36 cellular contexts compared by ENCODE assay signal in the genomic region with DNA sequence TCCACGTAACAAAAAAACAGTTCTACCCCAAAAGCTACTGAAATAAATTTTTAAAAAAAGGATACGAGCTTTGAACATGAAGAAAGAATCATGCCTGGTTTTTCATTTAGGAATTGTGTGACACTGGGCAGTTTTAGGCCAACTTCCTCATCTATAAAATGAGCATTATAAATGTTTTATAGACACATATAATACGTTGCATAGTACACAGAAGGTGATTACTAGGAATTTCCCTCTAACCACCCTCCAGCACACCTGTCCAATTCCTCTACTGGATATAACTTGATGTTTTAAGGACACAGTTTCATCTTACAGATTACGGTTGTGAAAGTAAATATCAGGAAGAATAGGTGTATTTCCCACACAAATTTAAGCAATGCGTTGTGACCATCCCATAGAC.
"Had no signal": no experiment of that assay in that cellular context is flagged by ENCODE, and none has a peak within 500 bp of the region (broad histone marks: within the 10 kb centered on the region; RNA-seq: fewer than 3 reads in every experiment).

No MANE protein-coding gene starts in this region.

- DNase-seq: activated B cell treated with CpG ODN at 0.5 μM for 24 hours; activated CD4-positive, alpha-beta memory T cell treated with anti-CD3 and anti-CD28 coated beads, Interleukin-2, amount 10 ng/mL, durations not matched to agents 7 days and 5 days; activated CD4-positive, alpha-beta T cell treated with anti-CD3 and anti-CD28 coated beads for 48 hours; activated CD4-positive, alpha-beta T cell treated with anti-CD3 and anti-CD28 coated beads, Interleukin-2, amount 10 ng/mL, durations not matched to agents 7 days and 5 days; activated CD4-positive, alpha-beta T cell treated with anti-CD3 and anti-CD28 coated beads, Interleukin-2, amount 50 U/mL, for 48 hours; activated CD4-positive, CD25-positive, alpha-beta regulatory T cell treated with anti-CD3 and anti-CD28 coated beads, Interleukin-2, amount 50 U/mL, for 72 hours; activated CD8-positive, alpha-beta memory T cell treated with anti-CD3 and anti-CD28 coated beads for 24 hours; activated CD8-positive, alpha-beta memory T cell treated with anti-CD3 and anti-CD28 coated beads, Interleukin-2, amount 10 ng/mL, durations not matched to agents 7 days and 5 days; activated CD8-positive, alpha-beta memory T cell treated with anti-CD3 and anti-CD28 coated beads, Interleukin-2, amount 50 U/mL, for 48 hours; activated CD8-positive, alpha-beta T cell treated with anti-CD3 and anti-CD28 coated beads, Interleukin-2, amount 10 ng/mL, durations not matched to agents 7 days and 5 days; activated effector memory CD4-positive, alpha-beta T cell treated with Interleukin-2 at 50 U/mL for 16 hours; activated gamma-delta T cell; activated naive CD4-positive, alpha-beta T cell treated with anti-CD3 and anti-CD28 coated beads, Interleukin-2, amount 10 ng/mL, durations not matched to agents 7 days and 5 days; activated naive CD4-positive, alpha-beta T cell treated with Interleukin-2 at 50 U/mL for 16 hours; activated naive CD8-positive, alpha-beta T cell treated with anti-CD3 and anti-CD28 coated beads, Interleukin-2, amount 10 ng/mL, durations not matched to agents 7 days and 5 days; activated naive CD8-positive, alpha-beta T cell treated with anti-CD3 and anti-CD28 coated beads, Interleukin-2, amount 50 U/mL, for 24 hours; activated T-cell treated with anti-CD3 and anti-CD28 coated beads, Interleukin-2, amount 50 U/mL, for 24 hours; activated T-cell treated with anti-CD3 and anti-CD28 coated beads, Interleukin-2, amount 50 U/mL, for 48 hours; amniotic stem cell; aorta; body of pancreas; brain microvascular endothelial cell; central memory CD4-positive, alpha-beta T cell; SW 1271; T-helper 1 cell; T-helper 2 cell; T-helper 9 cell had no signal

- ATAC-seq: activated CD8-positive, alpha-beta memory T cell treated with anti-CD3 and anti-CD28 coated beads, Interleukin-2, amount 10 ng/mL, durations not matched to agents 7 days and 5 days; activated CD8-positive, alpha-beta T cell treated with anti-CD3 and anti-CD28 coated beads, Interleukin-2, amount 10 ng/mL, durations not matched to agents 7 days and 5 days; activated naive CD8-positive, alpha-beta T cell treated with anti-CD3 and anti-CD28 coated beads, Interleukin-2, amount 50 U/mL, for 24 hours; body of pancreas had no signal

- H3K4me3 Mint-ChIP-seq: activated B cell treated with CpG ODN at 0.5 μM for 24 hours; activated CD4-positive, alpha-beta memory T cell treated with anti-CD3 and anti-CD28 coated beads, Interleukin-2, amount 10 ng/mL, durations not matched to agents 7 days and 5 days; activated CD4-positive, alpha-beta T cell treated with anti-CD3 and anti-CD28 coated beads, Interleukin-2, amount 10 ng/mL, durations not matched to agents 7 days and 5 days; activated CD8-positive, alpha-beta memory T cell treated with anti-CD3 and anti-CD28 coated beads, Interleukin-2, amount 10 ng/mL, durations not matched to agents 7 days and 5 days; activated CD8-positive, alpha-beta T cell treated with anti-CD3 and anti-CD28 coated beads, Interleukin-2, amount 10 ng/mL, durations not matched to agents 7 days and 5 days; activated naive CD4-positive, alpha-beta T cell treated with anti-CD3 and anti-CD28 coated beads, Interleukin-2, amount 10 ng/mL, durations not matched to agents 7 days and 5 days; activated naive CD4-positive, alpha-beta T cell treated with anti-CD3 and anti-CD28 coated beads, Interleukin-2, amount 50 U/mL, for 24 hours; activated naive CD8-positive, alpha-beta T cell; activated naive CD8-positive, alpha-beta T cell treated with anti-CD3 and anti-CD28 coated beads, Interleukin-2, amount 10 ng/mL, durations not matched to agents 7 days and 5 days; activated naive CD8-positive, alpha-beta T cell treated with anti-CD3 and anti-CD28 coated beads, Interleukin-2, amount 50 U/mL, for 24 hours; activated T-cell treated with anti-CD3 and anti-CD28 coated beads, Interleukin-2, amount 50 U/mL, for 24 hours; T-helper 1 cell treated with Interleukin-12 subunit alpha and Interleukin-12 subunit beta and Interleukin-4 antibody, amounts not matched to agents 30 μg/mL and 1 μg/mL, for 36 hours; T-helper 2 cell treated with Interferon-gamma antibody and Interleukin-4, amounts not matched to agents 5 μg/mL and 100 μg/mL, for 36 hours had no signal

- H3K27ac ChIP-seq: body of pancreas, brain microvascular endothelial cell, breast epithelium, VCaP had no signal

- H3K4me1 ChIP-seq: body of pancreas, breast epithelium had no signal

- H3K9me3 Mint-ChIP-seq: activated B cell treated with CpG ODN at 0.5 μM for 24 hours; activated CD4-positive, alpha-beta memory T cell treated with anti-CD3 and anti-CD28 coated beads, Interleukin-2, amount 10 ng/mL, durations not matched to agents 7 days and 5 days; activated CD4-positive, alpha-beta T cell treated with anti-CD3 and anti-CD28 coated beads, Interleukin-2, amount 10 ng/mL, durations not matched to agents 7 days and 5 days; activated naive CD4-positive, alpha-beta T cell treated with anti-CD3 and anti-CD28 coated beads, Interleukin-2, amount 10 ng/mL, durations not matched to agents 7 days and 5 days; activated naive CD4-positive, alpha-beta T cell treated with anti-CD3 and anti-CD28 coated beads, Interleukin-2, amount 50 U/mL, for 24 hours; activated naive CD8-positive, alpha-beta T cell treated with anti-CD3 and anti-CD28 coated beads, Interleukin-2, amount 10 ng/mL, durations not matched to agents 7 days and 5 days; activated naive CD8-positive, alpha-beta T cell treated with anti-CD3 and anti-CD28 coated beads, Interleukin-2, amount 50 U/mL, for 24 hours; activated T-cell treated with anti-CD3 and anti-CD28 coated beads, Interleukin-2, amount 50 U/mL, for 24 hours; activated T-helper 2 cell treated with anti-CD3 and anti-CD28 coated beads, Interferon-gamma antibody, Interleukin-2, Interleukin-4, amounts not matched to agents 10 μg/mL and 5 μg/mL and 100 μg/mL, durations not matched to agents 14 hours and 24 hours and 36 hours; T-helper 1 cell treated with Interleukin-12 subunit alpha and Interleukin-12 subunit beta and Interleukin-4 antibody, amounts not matched to agents 30 μg/mL and 1 μg/mL, for 36 hours; T-helper 2 cell treated with Interferon-gamma antibody and Interleukin-4, amounts not matched to agents 5 μg/mL and 100 μg/mL, for 36 hours had no signal

- H3K27me3 Mint-ChIP-seq: activated B cell treated with CpG ODN at 0.5 μM for 24 hours; activated naive CD4-positive, alpha-beta T cell treated with anti-CD3 and anti-CD28 coated beads, Interleukin-2, amount 10 ng/mL, durations not matched to agents 7 days and 5 days; activated naive CD4-positive, alpha-beta T cell treated with anti-CD3 and anti-CD28 coated beads, Interleukin-2, amount 50 U/mL, for 24 hours; activated T-cell treated with anti-CD3 and anti-CD28 coated beads, Interleukin-2, amount 50 U/mL, for 24 hours had no signal

- H3K9me3 ChIP-seq: body of pancreas, breast epithelium had no signal

- H3K4me3 ChIP-seq: body of pancreas, breast epithelium had no signal

- H3K27me3 ChIP-seq: body of pancreas, brain microvascular endothelial cell, breast epithelium had no signal

- H3K36me3 ChIP-seq: brain microvascular endothelial cell, breast epithelium had no signal

- H3K4me1 Mint-ChIP-seq: activated B cell treated with CpG ODN at 0.5 μM for 24 hours; activated CD4-positive, alpha-beta memory T cell treated with anti-CD3 and anti-CD28 coated beads, Interleukin-2, amount 10 ng/mL, durations not matched to agents 7 days and 5 days; activated CD4-positive, alpha-beta T cell treated with anti-CD3 and anti-CD28 coated beads, Interleukin-2, amount 10 ng/mL, durations not matched to agents 7 days and 5 days; activated CD8-positive, alpha-beta memory T cell treated with anti-CD3 and anti-CD28 coated beads, Interleukin-2, amount 10 ng/mL, durations not matched to agents 7 days and 5 days; activated naive CD4-positive, alpha-beta T cell treated with anti-CD3 and anti-CD28 coated beads, Interleukin-2, amount 10 ng/mL, durations not matched to agents 7 days and 5 days; activated naive CD4-positive, alpha-beta T cell treated with anti-CD3 and anti-CD28 coated beads, Interleukin-2, amount 50 U/mL, for 24 hours; activated naive CD8-positive, alpha-beta T cell treated with anti-CD3 and anti-CD28 coated beads, Interleukin-2, amount 10 ng/mL, durations not matched to agents 7 days and 5 days; activated naive CD8-positive, alpha-beta T cell treated with anti-CD3 and anti-CD28 coated beads, Interleukin-2, amount 50 U/mL, for 24 hours had no signal

- H3K27ac Mint-ChIP-seq: activated B cell treated with CpG ODN at 0.5 μM for 24 hours; activated CD4-positive, alpha-beta memory T cell treated with anti-CD3 and anti-CD28 coated beads, Interleukin-2, amount 10 ng/mL, durations not matched to agents 7 days and 5 days; activated CD4-positive, alpha-beta T cell treated with anti-CD3 and anti-CD28 coated beads, Interleukin-2, amount 10 ng/mL, durations not matched to agents 7 days and 5 days; activated CD8-positive, alpha-beta memory T cell treated with anti-CD3 and anti-CD28 coated beads, Interleukin-2, amount 10 ng/mL, durations not matched to agents 7 days and 5 days; activated CD8-positive, alpha-beta T cell treated with anti-CD3 and anti-CD28 coated beads, Interleukin-2, amount 10 ng/mL, durations not matched to agents 7 days and 5 days; activated naive CD4-positive, alpha-beta T cell treated with anti-CD3 and anti-CD28 coated beads, Interleukin-2, amount 10 ng/mL, durations not matched to agents 7 days and 5 days; activated naive CD4-positive, alpha-beta T cell treated with anti-CD3 and anti-CD28 coated beads, Interleukin-2, amount 50 U/mL, for 24 hours; activated naive CD8-positive, alpha-beta T cell; activated naive CD8-positive, alpha-beta T cell treated with anti-CD3 and anti-CD28 coated beads, Interleukin-2, amount 10 ng/mL, durations not matched to agents 7 days and 5 days; activated naive CD8-positive, alpha-beta T cell treated with anti-CD3 and anti-CD28 coated beads, Interleukin-2, amount 50 U/mL, for 24 hours; activated T-cell treated with anti-CD3 and anti-CD28 coated beads, Interleukin-2, amount 50 U/mL, for 24 hours; activated T-helper 2 cell treated with anti-CD3 and anti-CD28 coated beads, Interferon-gamma antibody, Interleukin-2, Interleukin-4, amounts not matched to agents 10 μg/mL and 5 μg/mL and 100 μg/mL, durations not matched to agents 14 hours and 24 hours and 36 hours; T-helper 1 cell treated with Interleukin-12 subunit alpha and Interleukin-12 subunit beta and Interleukin-4 antibody, amounts not matched to agents 30 μg/mL and 1 μg/mL, for 36 hours; T-helper 2 cell treated with Interferon-gamma antibody and Interleukin-4, amounts not matched to agents 5 μg/mL and 100 μg/mL, for 36 hours had no signal

- H3K36me3 Mint-ChIP-seq: activated CD8-positive, alpha-beta memory T cell treated with anti-CD3 and anti-CD28 coated beads, Interleukin-2, amount 10 ng/mL, durations not matched to agents 7 days and 5 days; activated naive CD4-positive, alpha-beta T cell treated with anti-CD3 and anti-CD28 coated beads, Interleukin-2, amount 10 ng/mL, durations not matched to agents 7 days and 5 days; activated naive CD4-positive, alpha-beta T cell treated with anti-CD3 and anti-CD28 coated beads, Interleukin-2, amount 50 U/mL, for 24 hours; activated naive CD8-positive, alpha-beta T cell; activated naive CD8-positive, alpha-beta T cell treated with anti-CD3 and anti-CD28 coated beads, Interleukin-2, amount 10 ng/mL, durations not matched to agents 7 days and 5 days had no signal

- FAIRE-seq: astrocyte, TTC549 had no signal
